ENCODE assay signal across 16 cellular contexts in the genomic region with DNA sequence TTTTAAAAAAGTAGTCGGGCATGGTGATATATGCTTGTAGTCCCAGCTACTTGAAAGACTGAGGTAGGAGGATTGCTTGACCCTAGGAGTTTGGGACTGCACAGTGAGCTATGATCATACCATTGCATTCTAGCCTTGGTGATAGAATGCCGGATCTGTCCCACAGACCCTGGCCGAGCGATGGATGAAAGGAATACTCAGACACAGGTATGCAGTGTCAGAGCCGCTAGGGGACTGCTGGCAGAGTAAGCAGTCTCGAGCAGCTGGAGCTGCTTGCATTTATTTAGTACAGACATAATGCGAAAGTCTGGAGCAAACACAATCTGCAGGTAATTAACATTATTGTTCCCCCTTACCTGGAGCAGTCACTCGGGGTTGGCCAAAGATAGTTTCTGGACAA. TPM values are rescaled to one million over a fixed set of nuclear protein-coding genes. Genes with fewer than 3 reads are reported as not detected.
A peak's percentile ranks its signal among the peaks of the same experiment; 100 is the strongest.
DNase-seq lines count a peak whose midpoint lies in the region; ATAC-seq and TF ChIP-seq lines count a peak whose summit lies in the region.
"Had no signal": no experiment of that assay in that cellular context is flagged by ENCODE, and none has a peak within 500 bp of the region (broad histone marks: within the 10 kb centered on the region; RNA-seq: fewer than 3 reads in every experiment).

No MANE protein-coding gene starts in this region.

- no peak overlapping the region for H3K4ac ChIP-seq in trophoblast cell (ENCODE audit: low read depth, low read length)

- BruUV-seq in OCI-LY7 (replicated peaks; lab: Mats Ljungman, UMichigan) = no TSS peak

- no peak overlapping the region for H4K91ac ChIP-seq in trophoblast cell (ENCODE audit: low read depth, low read length)

- peak; percentile 0 for DNase-seq in NCI-H748 (lab: John Stamatoyannopoulos, UW; ENCODE audit: unreplicated experiment)
- no peak for DNase-seq in NCI-H748 treated with DMSO at 0.1 percent for 48 hours (lab: John Stamatoyannopoulos, UW)
- DNase-seq in GM23338 (ENCODE audit: low spot score) = peak; percentile 37
- DNase-seq in OCI-LY7 (ENCODE audit: low spot score) = no peak
- DNase-seq in trophoblast cell = peak; percentile 70 to 77
- DNase-seq in T1000 (lab: John Stamatoyannopoulos, UW) = no peak
- DNase-seq in activated CD4-positive, alpha-beta T cell treated with anti-CD3 and anti-CD28 coated beads for 1 hour = no peak
- DNase-seq: 8988T; AML-193; CD8-positive, alpha-beta memory T cell; DND-41; GM23248; H7 had no signal

- no peak overlapping the region for H2AK5ac ChIP-seq in trophoblast cell (ENCODE audit: low read length)

- H2BK5ac ChIP-seq in trophoblast cell (ENCODE audit: low read depth, low read length, poor library complexity) = no peak overlapping the region

- H3K79me1 ChIP-seq in trophoblast cell (ENCODE audit: low read length) = no peaks in the 10 kb centered on the region

- H3K27ac ChIP-seq in GM23338 (ENCODE audit: low read depth) (no peak overlapping the region), OCI-LY7 (ENCODE audit: low read depth, low read length, poor library complexity, severe bottlenecking) (no peak overlapping the region), trophoblast cell (ENCODE audit: low read depth, low read length) (no peak overlapping the region)
- H3K27ac ChIP-seq: BLaER1, GM23248 had no signal

- H3K4me3 Mint-ChIP-seq in GM23338 = no peak overlapping the region
- H3K4me3 Mint-ChIP-seq: CD8-positive, alpha-beta memory T cell had no signal

- H3K9me2 ChIP-seq in GM23338 (ENCODE audit: insufficient read depth) (no peaks in the 10 kb centered on the region; the same call in 1 of the 2 replicates), OCI-LY7 (ENCODE audit: insufficient read depth, low read length) (no peaks in the 10 kb centered on the region)

- H3K36me3 Mint-ChIP-seq in GM23338 (ENCODE audit: low read depth) = no peaks in the 10 kb centered on the region
- H3K36me3 Mint-ChIP-seq: CD8-positive, alpha-beta memory T cell had no signal

- H3K27me3 ChIP-seq in GM23338 (ENCODE audit: insufficient read depth) (no peaks in the 10 kb centered on the region), trophoblast cell (ENCODE audit: insufficient read depth, low read length) (no peaks in the 10 kb centered on the region)
- H3K27me3 ChIP-seq: BLaER1 had no signal

- intact Hi-C loops in OCI-LY7 (cut with micrococcal nuclease; ENCODE audit: unreplicated experiment) = loop anchor here (5.0 kb wide), 1 partner anchor 52 kb away; a partner anchor contains a TSS

- CTCF ChIA-PET in OCI-LY7 (lab: Charles Lee; ENCODE audit: unreplicated experiment) = no interaction called here

- H4K20me1 ChIP-seq in GM23338 (replicated peaks; ENCODE audit: insufficient read depth) = no peaks in the 10 kb centered on the region
- H4K20me1 ChIP-seq in OCI-LY7 (ENCODE audit: insufficient read depth, low read length) = no peaks in the 10 kb centered on the region
- H4K20me1 ChIP-seq: BLaER1 had no signal

- no peaks in the 10 kb centered on the region for H3K27me3 Mint-ChIP-seq in GM23338 (ENCODE audit: insufficient read depth, low read depth, poor library complexity)

- H2AFZ ChIP-seq in GM23338 (peak overlapping the region; percentile 28; the same call in 1 of the 2 replicates), OCI-LY7 (ENCODE audit: low read length) (peak overlapping the region; percentile 3; the same call in 1 of the 2 replicates), trophoblast cell (ENCODE audit: insufficient read depth, low read length, poor library complexity) (no peak overlapping the region)
- H2AFZ ChIP-seq: GM23248 had no signal

- H3K14ac ChIP-seq in trophoblast cell (ENCODE audit: low read length) = no peak overlapping the region

- H3K36me3 ChIP-seq in GM23338 (ENCODE audit: insufficient read depth) = no peaks in the 10 kb centered on the region
- H3K36me3 ChIP-seq in OCI-LY7 (ENCODE audit: insufficient read depth, low read length) = no peaks in the 10 kb centered on the region
- no peaks in the 10 kb centered on the region for H3K36me3 ChIP-seq in trophoblast cell (ENCODE audit: control insufficient read depth in 1 of 2, insufficient read depth in 2 of 2, low read length in 2 of 2)
- H3K36me3 ChIP-seq: BLaER1 had no signal

- H3K79me2 ChIP-seq in GM23338 (replicated peaks; ENCODE audit: insufficient read depth) = no peaks in the 10 kb centered on the region
- H3K79me2 ChIP-seq in OCI-LY7 (ENCODE audit: insufficient read depth, low read depth, low read length) = no peaks in the 10 kb centered on the region
- no peaks in the 10 kb centered on the region for H3K79me2 ChIP-seq in trophoblast cell (ENCODE audit: control insufficient read depth, insufficient read depth, low read length, poor library complexity)

- H3K9ac ChIP-seq in trophoblast cell (ENCODE audit: low read length) = no peak overlapping the region
- H3K9ac ChIP-seq: BLaER1, GM23248 had no signal

- no peaks in the 10 kb centered on the region for H3K9me3 Mint-ChIP-seq in GM23338

- no peak overlapping the region for H4K8ac ChIP-seq in trophoblast cell (ENCODE audit: low read depth, low read length)

- POLR2A ChIA-PET in OCI-LY7 (lab: Charles Lee) = interaction anchor here (0.5 to 5.8 kb wide), 4 partner anchors 10 to 1273 kb away, joined by 3 to 48 read pairs (median 5); a partner anchor contains a TSS

- H3K27ac Mint-ChIP-seq in GM23338 = no peak overlapping the region
- H3K27ac Mint-ChIP-seq: CD8-positive, alpha-beta memory T cell had no signal

- no peak overlapping the region for H3K18ac ChIP-seq in trophoblast cell (ENCODE audit: low read length)

- H3K4me3 ChIP-seq in GM23338 = no peak overlapping the region
- H3K4me3 ChIP-seq in OCI-LY7 (ENCODE audit: low read depth, low read length, poor library complexity, severe bottlenecking) = no peak overlapping the region
- no peak overlapping the region for H3K4me3 ChIP-seq in trophoblast cell (ENCODE audit: low read depth, low read length)
- H3K4me3 ChIP-seq: BLaER1, GM23248 had no signal

- no peak for TF ChIP-seq CTCF in GM23338 (conservative IDR thresholded peaks at IDR 0.05; ENCODE audit: low read depth in 2 of 2)
- TF ChIP-seq CTCF in OCI-LY7 (conservative IDR thresholded peaks at IDR 0.05; ENCODE audit: low read length) = no peak

- H3K4me1 ChIP-seq in GM23338 (ENCODE audit: insufficient read depth) (peaks cover 4% of the 10 kb centered on the region; the same call in 1 of the 2 replicates), OCI-LY7 (ENCODE audit: insufficient read depth, low read length, poor library complexity, severe bottlenecking) (peaks cover 14% of the 10 kb centered on the region), trophoblast cell (ENCODE audit: control insufficient read depth in 1 of 2, insufficient read depth in 2 of 2, low read length in 2 of 2) (peaks cover 0 to 2% of the 10 kb centered on the region in 2 experiments)
- H3K4me1 ChIP-seq: BLaER1, Caco-2 had no signal

- H4K12ac ChIP-seq in trophoblast cell (ENCODE audit: low read depth, low read length) = no peak overlapping the region

- no peaks in the 10 kb centered on the region for H3F3A ChIP-seq in GM23338 (replicated peaks; ENCODE audit: low read depth)

- ATAC-seq in GM23338 = peak; percentile 61

- WGBS in trophoblast cell (ENCODE audit: extremely low coverage, insufficient coverage, insufficient read length) = no CpG with 5 or more reads among the region's 8 CpGs

- no peak overlapping the region for H2BK12ac ChIP-seq in trophoblast cell (ENCODE audit: low read length)

- H3K9me3 ChIP-seq in OCI-LY7 (ENCODE audit: low read length) = no peaks in the 10 kb centered on the region
- H3K9me3 ChIP-seq in trophoblast cell (ENCODE audit: insufficient read depth, low read depth, low read length) = no peaks in the 10 kb centered on the region
- H3K9me3 ChIP-seq: BLaER1, Caco-2 had no signal

- peaks cover 7% of the 10 kb centered on the region; the same call in 2 of the 3 replicates for H3K4me1 Mint-ChIP-seq in GM23338

- H2BK120ac ChIP-seq in trophoblast cell (ENCODE audit: insufficient read depth, low read length, poor library complexity) = no peak overlapping the region

- H3K23ac ChIP-seq in trophoblast cell (ENCODE audit: low read length) = no peak overlapping the region

- no peak overlapping the region for H3K4me2 ChIP-seq in GM23338
- H3K4me2 ChIP-seq in OCI-LY7 (ENCODE audit: low read length) = no peak overlapping the region
- H3K4me2 ChIP-seq in trophoblast cell (ENCODE audit: low read length) = peak overlapping the region; percentile 44
- H3K4me2 ChIP-seq: BLaER1 had no signal

TF ChIP-seq in GM23338, 12 proteins besides CTCF, POLR2A, EP300 and RAD21:
- TF ChIP-seq JUNB (IDR thresholded peaks at IDR 0.05; ENCODE audit: unreplicated experiment) (no peak), POLR2AphosphoS5 (IDR thresholded peaks at IDR 0.05; ENCODE audit: low read depth) (no peak)

RNA-seq across cellular contexts. Expression of a gene that starts 18.6 kb away (rescaled TPM):
- not detected in 2 replicates for total RNA-seq in GM23338 (2014; rRNA removed; shearing (Covaris generic))
- polyA plus RNA-seq in GM23338 (2016; fragmentation: Nextera tagmentation; extraction: Ambion mirVana) = 0.31 TPM in 1 of 2 replicates, not detected in the other
- total RNA-seq in OCI-LY7 (2014; rRNA removed; shearing (Covaris generic)) = 30.0 and 32.4 TPM in 2 replicates
- 38.5 and 55.9 TPM in 2 replicates for total RNA-seq in OCI-LY7 (2022)
- polyA plus RNA-seq in trophoblast cell (2013) = 0.12 and 0.62 TPM in 2 replicates
- total RNA-seq: Caco-2, GM23248, H7, HT1080 had no signal
- polyA plus RNA-seq: CD8-positive, alpha-beta memory T cell; GM23248 had no signal

RNA-seq across cellular contexts. Expression of a gene that starts 53.4 kb away (rescaled TPM):
- total RNA-seq in GM23338 (2014; rRNA removed; shearing (Covaris generic)) = not detected in 2 replicates
- not detected in 2 replicates for polyA plus RNA-seq in GM23338 (2016; fragmentation: Nextera tagmentation; extraction: Ambion mirVana)
- not detected in 2 replicates for total RNA-seq in OCI-LY7 (2014; rRNA removed; shearing (Covaris generic))
- total RNA-seq in OCI-LY7 (2022) = not detected in 2 replicates
- polyA plus RNA-seq in trophoblast cell (2013) = not detected in 2 replicates
- total RNA-seq: Caco-2; CD8-positive, alpha-beta memory T cell; GM23248; HT1080 had no signal
- polyA plus RNA-seq: CD8-positive, alpha-beta memory T cell; GM23248 had no signal

Comparison
In these comparisons a context has a peak if more than half of its experiments do, and no peak if none do; other contexts are left out.
1. DNase-seq: peak in NCI-H748 (single experiment), GM23338 (single experiment) and trophoblast cell (2 of 2); none in NCI-H748 treated with DMSO at 0.1 percent for 48 hours (single experiment), OCI-LY7 (single experiment), T1000 (single experiment) and activated CD4-positive, alpha-beta T cell treated with anti-CD3 and anti-CD28 coated beads for 1 hour (single experiment).
2. RNA of a gene that starts 18.6 kb away (total RNA-seq): 30.0 to 55.9 TPM in OCI-LY7; not detected in GM23338; every median in the first group is over 10 times any median in the second.